In the genomic region with DNA sequence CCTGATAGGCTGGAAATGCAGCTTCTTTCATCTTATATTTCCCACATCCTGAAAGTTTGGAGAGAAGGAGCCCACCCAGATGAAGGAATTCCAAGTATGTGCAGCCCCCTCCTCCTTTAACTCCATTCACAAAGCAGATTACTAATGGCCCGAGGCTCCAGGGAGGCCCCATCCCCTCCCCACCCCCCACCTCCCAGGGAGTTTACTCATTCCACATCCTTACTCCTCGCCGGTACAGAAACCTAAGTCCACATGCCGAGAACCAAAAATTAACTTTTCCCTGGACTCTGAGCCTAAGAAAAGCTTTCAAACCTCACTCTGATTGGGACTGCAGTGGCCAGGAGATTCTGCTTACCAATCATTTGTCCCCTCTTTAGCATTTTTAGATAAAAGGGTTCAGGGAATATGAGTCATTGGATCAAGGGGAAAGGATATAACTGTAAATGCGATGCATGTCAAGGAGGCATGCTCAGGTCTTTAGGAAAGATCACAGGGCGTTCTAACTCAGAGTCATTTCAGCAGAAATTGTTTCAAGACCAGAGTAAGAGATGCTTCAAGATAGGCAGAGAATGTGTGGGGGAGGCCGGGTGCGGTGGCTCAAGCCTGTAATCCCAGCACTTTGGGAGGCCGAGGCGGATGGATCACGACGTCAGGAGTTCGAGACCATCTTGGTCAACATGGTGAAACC, we compare ENCODE assay signal across 1 cellular context.
TF ChIP-seq lines count a peak whose summit lies in the region.

No MANE protein-coding gene starts in this region.

TF ChIP-seq in H1, 55 proteins besides CTCF, POLR2A, EP300 and RAD21 (continued from another document):
- TF ChIP-seq, protein P1, sequence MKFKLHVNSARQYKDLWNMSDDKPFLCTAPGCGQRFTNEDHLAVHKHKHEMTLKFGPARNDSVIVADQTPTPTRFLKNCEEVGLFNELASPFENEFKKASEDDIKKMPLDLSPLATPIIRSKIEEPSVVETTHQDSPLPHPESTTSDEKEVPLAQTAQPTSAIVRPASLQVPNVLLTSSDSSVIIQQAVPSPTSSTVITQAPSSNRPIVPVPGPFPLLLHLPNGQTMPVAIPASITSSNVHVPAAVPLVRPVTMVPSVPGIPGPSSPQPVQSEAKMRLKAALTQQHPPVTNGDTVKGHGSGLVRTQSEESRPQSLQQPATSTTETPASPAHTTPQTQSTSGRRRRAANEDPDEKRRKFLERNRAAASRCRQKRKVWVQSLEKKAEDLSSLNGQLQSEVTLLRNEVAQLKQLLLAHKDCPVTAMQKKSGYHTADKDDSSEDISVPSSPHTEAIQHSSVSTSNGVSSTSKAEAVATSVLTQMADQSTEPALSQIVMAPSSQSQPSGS (IDR thresholded peaks at IDR 0.05; ENCODE audit: low read length): 0 out of 2 replicates have a peak, but pooled peaks have one; percentile 1
- TF ChIP-seq SIX5 (IDR thresholded peaks at IDR 0.05; ENCODE audit: low read depth, low read length): no peak
- TF ChIP-seq GTF2F1 (IDR thresholded peaks at IDR 0.05; ENCODE audit: borderline replicate concordance, low read depth, low read length): no peak
- TF ChIP-seq NRF1 (IDR thresholded peaks at IDR 0.05; ENCODE audit: low read depth, low read length): no peak
- TF ChIP-seq ASH2L (IDR thresholded peaks at IDR 0.05; ENCODE audit: low read length): peak; percentile 83
- no peak; the same call in 1 of the 2 replicates for TF ChIP-seq SP4 (IDR thresholded peaks at IDR 0.05; ENCODE audit: low read length)
- 0 out of 2 replicates have a peak, but pooled peaks have one; percentile 1 for TF ChIP-seq YY1 (IDR thresholded peaks at IDR 0.05; ENCODE audit: low read depth, low read length)
- TF ChIP-seq BCL11A (IDR thresholded peaks at IDR 0.05; ENCODE audit: low read depth in 2 of 2, low read length in 2 of 2): peak in 1 of 2 experiments; percentile 2
- no peak for TF ChIP-seq GABPA (IDR thresholded peaks at IDR 0.05; ENCODE audit: borderline replicate concordance, insufficient read depth, low read length)
- no peak for TF ChIP-seq SUZ12 (IDR thresholded peaks at IDR 0.05; ENCODE audit: low read length)
- no peak for TF ChIP-seq HDAC6 (IDR thresholded peaks at IDR 0.05; ENCODE audit: low read depth, low read length)
- TF ChIP-seq RBBP5 (IDR thresholded peaks at IDR 0.05; ENCODE audit: borderline replicate concordance, low read depth, low read length): peak; percentile 85; the same call in 1 of the 2 replicates
- TF ChIP-seq NANOG (IDR thresholded peaks at IDR 0.05; ENCODE audit: insufficient read depth, low read depth, low read length, poor library complexity, severe bottlenecking): peak; percentile 68
- no peak for TF ChIP-seq CHD2 (IDR thresholded peaks at IDR 0.05; ENCODE audit: low read length)
- no peak for TF ChIP-seq USF2 (IDR thresholded peaks at IDR 0.05; ENCODE audit: low read length)
- no peak for TF ChIP-seq CREB1 (IDR thresholded peaks at IDR 0.05)
- TF ChIP-seq POLR2AphosphoS5 (IDR thresholded peaks at IDR 0.05; ENCODE audit: low read depth, low read length): no peak
- TF ChIP-seq TAF7 (optimal IDR thresholded peaks at IDR 0.05; ENCODE audit: borderline replicate concordance, low read depth, low read length): no peak
- TF ChIP-seq JUN (IDR thresholded peaks at IDR 0.05; ENCODE audit: low read depth, low read length): no peak
- no peak for TF ChIP-seq KDM5A (IDR thresholded peaks at IDR 0.05; ENCODE audit: low read length)
- no peak for TF ChIP-seq TAF1 (IDR thresholded peaks at IDR 0.05; ENCODE audit: low read depth, low read length)
- TF ChIP-seq PHF8 (conservative IDR thresholded peaks at IDR 0.05; ENCODE audit: low read depth, low read length): no peak
- TF ChIP-seq, protein P2, sequence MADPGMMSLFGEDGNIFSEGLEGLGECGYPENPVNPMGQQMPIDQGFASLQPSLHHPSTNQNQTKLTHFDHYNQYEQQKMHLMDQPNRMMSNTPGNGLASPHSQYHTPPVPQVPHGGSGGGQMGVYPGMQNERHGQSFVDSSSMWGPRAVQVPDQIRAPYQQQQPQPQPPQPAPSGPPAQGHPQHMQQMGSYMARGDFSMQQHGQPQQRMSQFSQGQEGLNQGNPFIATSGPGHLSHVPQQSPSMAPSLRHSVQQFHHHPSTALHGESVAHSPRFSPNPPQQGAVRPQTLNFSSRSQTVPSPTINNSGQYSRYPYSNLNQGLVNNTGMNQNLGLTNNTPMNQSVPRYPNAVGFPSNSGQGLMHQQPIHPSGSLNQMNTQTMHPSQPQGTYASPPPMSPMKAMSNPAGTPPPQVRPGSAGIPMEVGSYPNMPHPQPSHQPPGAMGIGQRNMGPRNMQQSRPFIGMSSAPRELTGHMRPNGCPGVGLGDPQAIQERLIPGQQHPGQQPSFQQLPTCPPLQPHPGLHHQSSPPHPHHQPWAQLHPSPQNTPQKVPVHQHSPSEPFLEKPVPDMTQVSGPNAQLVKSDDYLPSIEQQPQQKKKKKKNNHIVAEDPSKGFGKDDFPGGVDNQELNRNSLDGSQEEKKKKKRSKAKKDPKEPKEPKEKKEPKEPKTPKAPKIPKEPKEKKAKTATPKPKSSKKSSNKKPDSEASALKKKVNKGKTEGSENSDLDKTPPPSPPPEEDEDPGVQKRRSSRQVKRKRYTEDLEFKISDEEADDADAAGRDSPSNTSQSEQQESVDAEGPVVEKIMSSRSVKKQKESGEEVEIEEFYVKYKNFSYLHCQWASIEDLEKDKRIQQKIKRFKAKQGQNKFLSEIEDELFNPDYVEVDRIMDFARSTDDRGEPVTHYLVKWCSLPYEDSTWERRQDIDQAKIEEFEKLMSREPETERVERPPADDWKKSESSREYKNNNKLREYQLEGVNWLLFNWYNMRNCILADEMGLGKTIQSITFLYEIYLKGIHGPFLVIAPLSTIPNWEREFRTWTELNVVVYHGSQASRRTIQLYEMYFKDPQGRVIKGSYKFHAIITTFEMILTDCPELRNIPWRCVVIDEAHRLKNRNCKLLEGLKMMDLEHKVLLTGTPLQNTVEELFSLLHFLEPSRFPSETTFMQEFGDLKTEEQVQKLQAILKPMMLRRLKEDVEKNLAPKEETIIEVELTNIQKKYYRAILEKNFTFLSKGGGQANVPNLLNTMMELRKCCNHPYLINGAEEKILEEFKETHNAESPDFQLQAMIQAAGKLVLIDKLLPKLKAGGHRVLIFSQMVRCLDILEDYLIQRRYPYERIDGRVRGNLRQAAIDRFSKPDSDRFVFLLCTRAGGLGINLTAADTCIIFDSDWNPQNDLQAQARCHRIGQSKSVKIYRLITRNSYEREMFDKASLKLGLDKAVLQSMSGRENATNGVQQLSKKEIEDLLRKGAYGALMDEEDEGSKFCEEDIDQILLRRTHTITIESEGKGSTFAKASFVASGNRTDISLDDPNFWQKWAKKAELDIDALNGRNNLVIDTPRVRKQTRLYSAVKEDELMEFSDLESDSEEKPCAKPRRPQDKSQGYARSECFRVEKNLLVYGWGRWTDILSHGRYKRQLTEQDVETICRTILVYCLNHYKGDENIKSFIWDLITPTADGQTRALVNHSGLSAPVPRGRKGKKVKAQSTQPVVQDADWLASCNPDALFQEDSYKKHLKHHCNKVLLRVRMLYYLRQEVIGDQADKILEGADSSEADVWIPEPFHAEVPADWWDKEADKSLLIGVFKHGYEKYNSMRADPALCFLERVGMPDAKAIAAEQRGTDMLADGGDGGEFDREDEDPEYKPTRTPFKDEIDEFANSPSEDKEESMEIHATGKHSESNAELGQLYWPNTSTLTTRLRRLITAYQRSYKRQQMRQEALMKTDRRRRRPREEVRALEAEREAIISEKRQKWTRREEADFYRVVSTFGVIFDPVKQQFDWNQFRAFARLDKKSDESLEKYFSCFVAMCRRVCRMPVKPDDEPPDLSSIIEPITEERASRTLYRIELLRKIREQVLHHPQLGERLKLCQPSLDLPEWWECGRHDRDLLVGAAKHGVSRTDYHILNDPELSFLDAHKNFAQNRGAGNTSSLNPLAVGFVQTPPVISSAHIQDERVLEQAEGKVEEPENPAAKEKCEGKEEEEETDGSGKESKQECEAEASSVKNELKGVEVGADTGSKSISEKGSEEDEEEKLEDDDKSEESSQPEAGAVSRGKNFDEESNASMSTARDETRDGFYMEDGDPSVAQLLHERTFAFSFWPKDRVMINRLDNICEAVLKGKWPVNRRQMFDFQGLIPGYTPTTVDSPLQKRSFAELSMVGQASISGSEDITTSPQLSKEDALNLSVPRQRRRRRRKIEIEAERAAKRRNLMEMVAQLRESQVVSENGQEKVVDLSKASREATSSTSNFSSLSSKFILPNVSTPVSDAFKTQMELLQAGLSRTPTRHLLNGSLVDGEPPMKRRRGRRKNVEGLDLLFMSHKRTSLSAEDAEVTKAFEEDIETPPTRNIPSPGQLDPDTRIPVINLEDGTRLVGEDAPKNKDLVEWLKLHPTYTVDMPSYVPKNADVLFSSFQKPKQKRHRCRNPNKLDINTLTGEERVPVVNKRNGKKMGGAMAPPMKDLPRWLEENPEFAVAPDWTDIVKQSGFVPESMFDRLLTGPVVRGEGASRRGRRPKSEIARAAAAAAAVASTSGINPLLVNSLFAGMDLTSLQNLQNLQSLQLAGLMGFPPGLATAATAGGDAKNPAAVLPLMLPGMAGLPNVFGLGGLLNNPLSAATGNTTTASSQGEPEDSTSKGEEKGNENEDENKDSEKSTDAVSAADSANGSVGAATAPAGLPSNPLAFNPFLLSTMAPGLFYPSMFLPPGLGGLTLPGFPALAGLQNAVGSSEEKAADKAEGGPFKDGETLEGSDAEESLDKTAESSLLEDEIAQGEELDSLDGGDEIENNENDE (IDR thresholded peaks at IDR 0.05; ENCODE audit: insufficient replicate concordance, low read length): peak; percentile 92
- TF ChIP-seq KDM4A (IDR thresholded peaks at IDR 0.05; ENCODE audit: low read depth, low read length, severe bottlenecking): no peak
- TF ChIP-seq MAX (IDR thresholded peaks at IDR 0.05): 0 out of 2 replicates have a peak, but pooled peaks have one; percentile 1
- 0 out of 4 replicates have a peak, but pooled peaks of 1 of the 2 experiments have one; percentile 4 for TF ChIP-seq SIN3A (conservative IDR thresholded peaks at IDR 0.05 in 1 of 2, IDR thresholded peaks at IDR 0.05 in 1 of 2; ENCODE audit: low read depth in 1 of 2, low read length in 2 of 2)
- TF ChIP-seq EZH2 (IDR thresholded peaks at IDR 0.05; ENCODE audit: low read depth, low read length, severe bottlenecking): no peak
- no peak for TF ChIP-seq ZNF274 (IDR thresholded peaks at IDR 0.05; ENCODE audit: borderline replicate concordance, extremely low read depth, low read length)
- no peak for TF ChIP-seq CBX5 (IDR thresholded peaks at IDR 0.05; ENCODE audit: low read depth, low read length)
- no peak for TF ChIP-seq SP2 (IDR thresholded peaks at IDR 0.05; ENCODE audit: low read length)
- no peak for TF ChIP-seq CBX8 (IDR thresholded peaks at IDR 0.05; ENCODE audit: borderline replicate concordance, low read depth, low read length)
- TF ChIP-seq SP1 (IDR thresholded peaks at IDR 0.05; ENCODE audit: low read depth, low read length): peak; percentile 88
- TF ChIP-seq, protein P3, sequence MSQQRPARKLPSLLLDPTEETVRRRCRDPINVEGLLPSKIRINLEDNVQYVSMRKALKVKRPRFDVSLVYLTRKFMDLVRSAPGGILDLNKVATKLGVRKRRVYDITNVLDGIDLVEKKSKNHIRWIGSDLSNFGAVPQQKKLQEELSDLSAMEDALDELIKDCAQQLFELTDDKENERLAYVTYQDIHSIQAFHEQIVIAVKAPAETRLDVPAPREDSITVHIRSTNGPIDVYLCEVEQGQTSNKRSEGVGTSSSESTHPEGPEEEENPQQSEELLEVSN (IDR thresholded peaks at IDR 0.05): no peak
- TF ChIP-seq TBP (IDR thresholded peaks at IDR 0.05; ENCODE audit: low read depth, low read length): no peak
- TF ChIP-seq KDM1A (IDR thresholded peaks at IDR 0.05; ENCODE audit: borderline replicate concordance, low read length): no peak
- no peak for TF ChIP-seq ATF3 (IDR thresholded peaks at IDR 0.05; ENCODE audit: insufficient read depth, low read depth, low read length)
- no peak for TF ChIP-seq POU5F1 (IDR thresholded peaks at IDR 0.05; ENCODE audit: low read depth, low read length)
- TF ChIP-seq SAP30 (IDR thresholded peaks at IDR 0.05; ENCODE audit: insufficient read depth, insufficient replicate concordance, low read length): no peak
- 0 out of 2 replicates have a peak, but pooled peaks have one; percentile 13 for TF ChIP-seq BACH1 (IDR thresholded peaks at IDR 0.05; ENCODE audit: low read length)
- TF ChIP-seq TEAD4 (IDR thresholded peaks at IDR 0.05; ENCODE audit: low read depth, low read length): peak; percentile 98
- no peak for TF ChIP-seq RNF2 (IDR thresholded peaks at IDR 0.05; ENCODE audit: borderline replicate concordance, low read depth, low read length, missing control alignments, poor library complexity, severe bottlenecking)
- TF ChIP-seq HDAC2 (IDR thresholded peaks at IDR 0.05; ENCODE audit: borderline replicate concordance in 1 of 2, low read depth in 2 of 2, low read length in 2 of 2): no peak
- TF ChIP-seq EGR1 (IDR thresholded peaks at IDR 0.05; ENCODE audit: borderline replicate concordance, low read depth, low read length): no peak
- TF ChIP-seq SIRT6 (IDR thresholded peaks at IDR 0.05; ENCODE audit: low read length): no peak
- no peak for TF ChIP-seq BRCA1 (IDR thresholded peaks at IDR 0.05; ENCODE audit: low read depth, low read length)
- no peak for TF ChIP-seq FOSL1 (IDR thresholded peaks at IDR 0.05; ENCODE audit: insufficient read depth, low read depth, low read length)
TF ChIP-seq in H1: peak in this region for 13.
